ENCODE assay signal across 8 cellular contexts in the genomic region with DNA sequence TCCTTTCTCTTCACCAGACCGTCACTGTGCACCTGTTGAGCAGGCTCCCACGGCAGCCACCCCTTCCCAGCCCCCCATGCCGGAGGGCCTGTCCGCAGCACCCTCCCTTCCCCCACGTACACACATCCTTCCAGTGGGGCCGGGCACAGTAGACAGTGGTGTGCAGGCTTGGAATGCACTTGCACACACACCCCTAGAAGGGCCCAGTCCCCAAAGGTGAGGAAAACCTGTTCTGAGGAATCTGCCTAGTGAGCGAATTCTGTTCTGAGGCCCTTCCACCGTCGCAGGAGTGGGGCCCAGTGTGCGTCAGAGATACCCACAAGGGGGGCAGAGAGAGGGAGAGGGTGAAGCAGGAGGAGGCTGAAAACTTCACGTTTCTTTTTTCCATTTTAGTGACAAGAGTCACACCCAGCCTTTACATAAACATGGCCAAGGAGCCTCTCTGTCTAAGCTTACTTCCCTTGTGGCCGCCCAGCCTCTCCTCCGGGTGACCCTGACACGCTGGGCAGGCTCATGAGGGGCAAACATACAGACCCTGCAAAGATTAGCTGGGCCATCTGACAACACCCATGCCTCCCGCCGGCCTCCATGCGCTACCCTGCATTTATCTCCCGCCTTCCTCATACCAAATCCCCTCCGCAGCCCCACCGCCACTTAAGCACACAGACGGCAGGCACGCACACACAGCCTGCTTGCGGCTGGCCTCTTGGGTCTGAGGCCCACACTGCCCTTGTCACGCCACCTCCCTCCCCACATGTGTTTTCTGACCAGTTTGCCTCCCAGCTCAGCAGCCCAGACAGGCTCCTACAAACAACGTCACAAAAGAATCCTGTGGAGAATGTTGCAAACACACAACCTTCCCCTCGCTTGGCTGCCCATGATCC. TPM values are rescaled to one million over a fixed set of nuclear protein-coding genes. Genes with fewer than 3 reads are reported as not detected.
DNase-seq lines count a peak whose midpoint lies in the region; ATAC-seq, FAIRE-seq and TF ChIP-seq lines count a peak whose summit lies in the region.

No MANE protein-coding gene starts in this region.

- no peak for TF ChIP-seq POLR2A in lower leg skin (IDR thresholded peaks at IDR 0.05)
- no peak for TF ChIP-seq POLR2A in GM12891 (IDR thresholded peaks at IDR 0.05; ENCODE audit: low read depth, low read length)

- POLR2A ChIA-PET in T-cell (lab: Charles Lee): interaction anchor here (0.5 to 1.1 kb wide), 4 partner anchors 8 to 345 kb away, joined by 3 to 6 read pairs (median 4); no protein-coding TSS in a partner anchor

- WGBS in lower leg skin, 2 donors: 11 to 13% methylated on average over 26 of the region's 26 CpGs

- H3K4me3 Mint-ChIP-seq in T-cell: peak overlapping the region; percentile 92 to 96 (median 95)
- H3K4me3 Mint-ChIP-seq in dendritic cell treated with granulocyte-macrophage colony-stimulating factor and Interleukin-4, amounts not matched to agents 40 ng/mL and 50 ng/mL, for 4 days: peak overlapping the region; percentile 75

- peak overlapping the region; percentile 13 for H3K4me3 ChIP-seq in lower leg skin (ENCODE audit: low read depth, poor library complexity, severe bottlenecking)
- H3K4me3 ChIP-seq in stomach smooth muscle (ENCODE audit: low read length in 2 of 2): peak overlapping the region; percentile 59 to 92

- peaks cover 60 to 78% (median 75%) of the 10 kb centered on the region in 3 donors for H3K4me1 Mint-ChIP-seq in T-cell
- H3K4me1 Mint-ChIP-seq in dendritic cell treated with granulocyte-macrophage colony-stimulating factor and Interleukin-4, amounts not matched to agents 40 ng/mL and 50 ng/mL, for 4 days (ENCODE audit: low read depth): peaks cover 67% of the 10 kb centered on the region

- ATAC-seq in T-cell (replicated peaks in 1 of 4): peak in 1 of 4 experiments; percentile 40

- in situ Hi-C loops in GM13977 (cut with MboI; ENCODE audit: low pct_unique_long_range_greater_than_20kb, low sequenced_read_pairs, unreplicated experiment): no loop called here

- no peaks in the 10 kb centered on the region for H3K27me3 Mint-ChIP-seq in T-cell
- H3K27me3 Mint-ChIP-seq in dendritic cell treated with granulocyte-macrophage colony-stimulating factor and Interleukin-4, amounts not matched to agents 40 ng/mL and 50 ng/mL, for 4 days: no peaks in the 10 kb centered on the region

- H3K27ac Mint-ChIP-seq in T-cell: peak overlapping the region; percentile 89 to 96
- peak overlapping the region; percentile 81 for H3K27ac Mint-ChIP-seq in dendritic cell treated with granulocyte-macrophage colony-stimulating factor and Interleukin-4, amounts not matched to agents 40 ng/mL and 50 ng/mL, for 4 days

- TF ChIP-seq CTCF in GM13977 (IDR thresholded peaks at IDR 0.05; ENCODE audit: extremely low read depth, insufficient read depth, missing control alignments): no peak
- TF ChIP-seq CTCF in lower leg skin (IDR thresholded peaks at IDR 0.05): no peak

- H3K9me3 Mint-ChIP-seq in T-cell: no peaks in the 10 kb centered on the region
- H3K9me3 Mint-ChIP-seq in dendritic cell treated with granulocyte-macrophage colony-stimulating factor and Interleukin-4, amounts not matched to agents 40 ng/mL and 50 ng/mL, for 4 days: no peaks in the 10 kb centered on the region

- DNase-seq in GM13977 (ENCODE audit: low spot score) (peak; percentile 13), T-cell (peak in 28 of 34 experiments; percentile 24 to 72 (median 42)), lower leg skin (ENCODE audit: low spot score in 2 of 2) (peak in 1 of 2 donors; percentile 93), GM12891 (ENCODE audit: insufficient read length, low spot score) (no peak), NCI-H1105 treated with DMSO at 0.1 percent for 48 hours (lab: John Stamatoyannopoulos, UW) (no peak), RPMI8226 (no peak)

- FAIRE-seq in GM12891 (lab: Jason Lieb, UNC): no peak

- H3K4me1 ChIP-seq in stomach smooth muscle (ENCODE audit: control insufficient read depth, insufficient read depth, low read length): peaks cover 49% of the 10 kb centered on the region

- CTCF ChIA-PET in T-cell (lab: Charles Lee): no interaction called here

- no peaks in the 10 kb centered on the region for H3K9me3 ChIP-seq in stomach smooth muscle (ENCODE audit: control insufficient read depth in 2 of 2, low read length in 2 of 2)

- no peaks in the 10 kb centered on the region for H3K27me3 ChIP-seq in stomach smooth muscle (ENCODE audit: control insufficient read depth in 1 of 2, insufficient read depth in 2 of 2, low read length in 2 of 2)

- peak overlapping the region; percentile 88 to 93 for H3K9ac ChIP-seq in stomach smooth muscle (ENCODE audit: low read length in 2 of 2)

- intact Hi-C loops in dendritic cell treated with granulocyte-macrophage colony-stimulating factor and Interleukin-4, amounts not matched to agents 40 ng/mL and 50 ng/mL, for 4 days (cut with micrococcal nuclease): no loop called here
- intact Hi-C loops in lower leg skin (cut with DNase I; ENCODE audit: low total_unique reads): no loop called here

- H3K36me3 Mint-ChIP-seq in T-cell: no peaks in the 10 kb centered on the region
- peaks cover 9% of the 10 kb centered on the region for H3K36me3 Mint-ChIP-seq in dendritic cell treated with granulocyte-macrophage colony-stimulating factor and Interleukin-4, amounts not matched to agents 40 ng/mL and 50 ng/mL, for 4 days (ENCODE audit: low read depth)

- peak overlapping the region; percentile 97 for H3K27ac ChIP-seq in stomach smooth muscle (ENCODE audit: low read length)

- H3K36me3 ChIP-seq in stomach smooth muscle (ENCODE audit: control insufficient read depth in 2 of 2, insufficient read depth in 2 of 2, low read length in 2 of 2): peaks cover 0 to 2% of the 10 kb centered on the region in 2 donors

TF ChIP-seq in GM12891, 5 proteins besides CTCF, POLR2A, EP300 and RAD21:
- no peak for TF ChIP-seq TAF1 (IDR thresholded peaks at IDR 0.05; ENCODE audit: low read depth, low read length)
- TF ChIP-seq PAX5 (IDR thresholded peaks at IDR 0.05; ENCODE audit: insufficient read depth, low read length, severe bottlenecking): no peak
- no peak for TF ChIP-seq POLR2AphosphoS5 (IDR thresholded peaks at IDR 0.05; ENCODE audit: low read depth, low read length)
- no peak for TF ChIP-seq POU2F2 (IDR thresholded peaks at IDR 0.05; ENCODE audit: low read depth, low read length)
- no peak for TF ChIP-seq SPI1 (IDR thresholded peaks at IDR 0.05; ENCODE audit: low read depth, low read length)

RNA-seq across cellular contexts. Expression of gene ZBTB4, which starts 1.8 kb away (rescaled TPM):
- total RNA-seq in T-cell: 10 to 100 TPM; 64.0 to 86.6 (median 82.7) TPM
- 10 to 100 TPM; 40.4 to 52.3 (median 47.7) TPM for total RNA-seq in lower leg skin
- polyA plus RNA-seq in GM12891 (2012; ENCODE audit: low read depth, missing spikeins): 12.0 TPM

RNA-seq across cellular contexts. Expression of gene SLC35G6, which starts 3.6 kb away (rescaled TPM):
- total RNA-seq in T-cell: not detected
- not detected for total RNA-seq in lower leg skin
- polyA plus RNA-seq in GM12891 (2012; ENCODE audit: low read depth, missing spikeins): 0.08 TPM

RNA-seq across cellular contexts. Expression of gene POLR2A, which starts 6.5 kb away (rescaled TPM):
- total RNA-seq in T-cell: 100 to 1,000 TPM; 198 to 444 (median 212) TPM
- total RNA-seq in lower leg skin: 100 to 1,000 TPM in 3 of 4 donors, 10 to 100 TPM in 1; 93.9 to 120 (median 110) TPM
- 59.8 TPM for polyA plus RNA-seq in GM12891 (2012; ENCODE audit: low read depth, missing spikeins)

RNA-seq across cellular contexts. Expression of gene CHRNB1, which starts 32.8 kb away (rescaled TPM):
- total RNA-seq in T-cell: 10 to 100 TPM in 3 of 5 donors, 1 to 10 TPM in 2; 6.6 to 12.0 (median 11.0) TPM
- 10 to 100 TPM in 3 of 4 donors, 1 to 10 TPM in 1; 7.8 to 16.0 (median 13.6) TPM for total RNA-seq in lower leg skin
- polyA plus RNA-seq in GM12891 (2012; ENCODE audit: low read depth, missing spikeins): 8.2 TPM

RNA-seq across cellular contexts. Expression of gene FGF11, which starts 38.3 kb away (rescaled TPM):
- total RNA-seq in T-cell (1 to 10 TPM; 2.4 to 4.2 (median 3.3) TPM), lower leg skin (10 to 100 TPM; 12.5 to 15.0 (median 13.9) TPM)
- 31.0 TPM for polyA plus RNA-seq in GM12891 (2012; ENCODE audit: low read depth, missing spikeins)

Comparison
In these comparisons a context has a peak if more than half of its experiments do, and no peak if none do; other contexts are left out.
1. DNase-seq: peak in GM13977 (single experiment) and T-cell (28 of 34); none in GM12891 (single experiment), NCI-H1105 treated with DMSO at 0.1 percent for 48 hours (single experiment) and RPMI8226 (single experiment).